ENCODE assay signal across 7 cellular contexts in genomic region chr1:222762178-222762577, GRCh38. TPM values are rescaled to one million over a fixed set of nuclear protein-coding genes. Genes with fewer than 3 reads are reported as not detected.
"Had no signal": no experiment of that assay in that cellular context is flagged by ENCODE, and none has a peak within 500 bp of the region (broad histone marks: within the 10 kb centered on the region; RNA-seq: fewer than 3 reads in every experiment).

No MANE protein-coding gene starts in this region.

RNA-seq across cellular contexts. Expression of gene FAM177B, which starts 25.2 kb away (rescaled TPM):
- total RNA-seq: GM23248, GM23338, H1, H4, H7, H9, HFFc6 had no signal
- polyA plus RNA-seq: GM23248, GM23338 had no signal
